In the genomic region with DNA sequence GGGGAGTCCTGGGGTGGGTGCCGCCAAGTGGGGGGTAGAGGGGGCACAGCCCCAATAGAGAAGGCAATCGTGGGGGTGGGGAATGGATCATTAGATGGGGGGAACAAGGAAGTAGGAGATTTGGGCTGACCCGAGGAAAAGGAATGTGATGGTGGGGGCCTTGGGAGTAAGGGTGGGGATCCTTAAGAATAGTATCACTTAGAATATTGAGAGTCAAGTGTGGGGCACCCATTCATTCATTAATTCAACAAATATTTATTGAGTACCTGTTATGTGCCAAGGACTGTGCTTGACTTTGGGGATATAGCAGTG, we compare ENCODE assay signal across 8 cellular contexts. TPM values are rescaled to one million over a fixed set of nuclear protein-coding genes. Genes with fewer than 3 reads are reported as not detected.
DNase-seq lines count a peak whose midpoint lies in the region; ATAC-seq and TF ChIP-seq lines count a peak whose summit lies in the region.

No MANE protein-coding gene starts in this region.

- peaks cover 45% of the 10 kb centered on the region for H3K4me1 Mint-ChIP-seq in MCF 10A (ENCODE audit: insufficient read depth, unreplicated experiment)

- H3K27ac ChIP-seq in heart right ventricle (peak overlapping the region in 7 of 10 donors; percentile 82 to 97 (median 89)), mesodermal cell (ENCODE audit: low read depth, low read length, severe bottlenecking) (no peak overlapping the region), uterus (peak overlapping the region; percentile 66 to 75)

- H3K27me3 Mint-ChIP-seq in MCF 10A (ENCODE audit: insufficient read depth, unreplicated experiment): no peaks in the 10 kb centered on the region

- CTCF ChIA-PET in MCF 10A (lab: Yijun Ruan, JAX): interaction anchor here (0.6 to 2.8 kb wide), 21 partner anchors 10 to 976 kb away, joined by 3 to 18 read pairs (median 4); no protein-coding TSS in a partner anchor

- intact Hi-C loops in heart right ventricle (cut with DNase I): loop anchor here in 4 of 10 donors (5.0 kb wide), 2 partner anchors 45 to 65 kb away; no protein-coding TSS in a partner anchor
- intact Hi-C loops in left cardiac atrium (cut with DNase I): loop anchor here (10.0 kb wide), 1 partner anchor 63 kb away; no protein-coding TSS in a partner anchor
- intact Hi-C loops in MCF 10A (cut with micrococcal nuclease): loop anchor here (2.0 kb wide), 2 partner anchors 25 to 67 kb away; no protein-coding TSS in a partner anchor
- intact Hi-C loops in uterus (cut with DNase I; ENCODE audit: low total_unique reads): no loop called here

- DNase-seq in heart right ventricle (no peak), left cardiac atrium (no peak), MCF 10A (ENCODE audit: unreplicated experiment) (no peak), uterus (no peak), HCEC 1CT (no peak)

- H3K4me3 Mint-ChIP-seq in MCF 10A (ENCODE audit: unreplicated experiment): peak overlapping the region; percentile 100

- ATAC-seq in heart right ventricle (no peak), left cardiac atrium (no peak), GM18511 (IDR thresholded peaks at IDR 0.05; ENCODE audit: unreplicated experiment) (no peak), GM19035 (IDR thresholded peaks at IDR 0.05; ENCODE audit: unreplicated experiment) (no peak)

- peak overlapping the region; percentile 92 for H3K27ac Mint-ChIP-seq in MCF 10A (ENCODE audit: low read depth, unreplicated experiment)

- POLR2A ChIA-PET in MCF 10A (lab: Yijun Ruan, JAX): interaction anchor here (0.9 to 4.1 kb wide), 7 partner anchors 20 to 67 kb away, joined by 3 to 33 read pairs (median 4); no protein-coding TSS in a partner anchor

- no peak for TF ChIP-seq CTCF in heart right ventricle (IDR thresholded peaks at IDR 0.05)
- no peak for TF ChIP-seq CTCF in MCF 10A (IDR thresholded peaks at IDR 0.05; ENCODE audit: unreplicated experiment)
- peak in 1 of 4 experiments; percentile 2 for TF ChIP-seq CTCF in uterus (IDR thresholded peaks at IDR 0.05)

- TF ChIP-seq POLR2A in uterus (IDR thresholded peaks at IDR 0.05): no peak

- no peaks in the 10 kb centered on the region for H3K27me3 ChIP-seq in heart right ventricle
- no peaks in the 10 kb centered on the region for H3K27me3 ChIP-seq in uterus

- peaks cover 0 to 4% (median 0%) of the 10 kb centered on the region in 9 donors for H3K36me3 ChIP-seq in heart right ventricle
- H3K36me3 ChIP-seq in mesodermal cell (ENCODE audit: control insufficient read depth, insufficient read depth, low read length): peaks cover 22% of the 10 kb centered on the region
- H3K36me3 ChIP-seq in uterus: no peaks in the 10 kb centered on the region

- WGBS in heart right ventricle, 2 donors: 1 to 3% methylated on average over 3 of the region's 3 CpGs
- WGBS in mesodermal cell (ENCODE audit: insufficient coverage in 2 of 2), 2 experiments: 0% methylated on average over 1 to 2 of the region's 3 CpGs

- peaks cover 34 to 58% (median 54%) of the 10 kb centered on the region in 9 donors for H3K4me1 ChIP-seq in heart right ventricle
- peaks cover 32% of the 10 kb centered on the region for H3K4me1 ChIP-seq in mesodermal cell (ENCODE audit: control insufficient read depth, insufficient read depth, low read length, poor library complexity, severe bottlenecking)
- H3K4me1 ChIP-seq in uterus: peaks cover 0 to 41% of the 10 kb centered on the region in 2 donors

- H3K36me3 Mint-ChIP-seq in MCF 10A (ENCODE audit: insufficient read depth, unreplicated experiment): peaks cover 30% of the 10 kb centered on the region

- H3K9me3 Mint-ChIP-seq in MCF 10A (ENCODE audit: unreplicated experiment): no peaks in the 10 kb centered on the region

- H3K9me3 ChIP-seq in heart right ventricle: no peaks in the 10 kb centered on the region
- H3K9me3 ChIP-seq in mesodermal cell (ENCODE audit: control insufficient read depth, low read length): no peaks in the 10 kb centered on the region
- H3K9me3 ChIP-seq in uterus: no peaks in the 10 kb centered on the region

- no TSS peak for BruUV-seq in MCF 10A (replicated peaks; lab: Mats Ljungman, UMichigan)

- H3K4me3 ChIP-seq in heart right ventricle (peak overlapping the region; percentile 70 to 100 (median 95)), mesodermal cell (ENCODE audit: extremely low read depth, insufficient read depth, low read length, poor library complexity, severe bottlenecking) (peak overlapping the region; percentile 90), uterus (peak overlapping the region; percentile 75 to 83)

RNA-seq across cellular contexts. Expression of a gene that starts 0.6 kb away (rescaled TPM):
- total RNA-seq in heart right ventricle (10 to 100 TPM; 69.9 to 89.5 (median 76.5) TPM), left cardiac atrium (10 to 100 TPM; 60.5 to 75.1 TPM), MCF 10A (2022) (75.6 and 81.5 TPM in 2 replicates), uterus (10 to 100 TPM; 26.1 to 92.3 (median 62.5) TPM)
- polyA plus RNA-seq in heart right ventricle: 10 to 100 TPM; 51.6 to 80.3 TPM
- polyA plus RNA-seq in mesodermal cell (2013, experiment 1 of 2): 82.8 TPM
- polyA plus RNA-seq in mesodermal cell (2013, experiment 2 of 2): 74.0 TPM

RNA-seq across cellular contexts. Expression of a gene that starts 50.7 kb away (rescaled TPM):
- total RNA-seq in heart right ventricle: 100 to 1,000 TPM in 1 of 10 donors, 10 to 100 TPM in 9; 22.7 to 141 (median 46.4) TPM
- polyA plus RNA-seq in heart right ventricle: 100 to 1,000 TPM in 1 of 2 donors, 10 to 100 TPM in 1; 49.3 to 204 TPM
- 10 to 100 TPM; 51.0 to 53.0 TPM for total RNA-seq in left cardiac atrium
- 0.47 TPM in 1 of 2 replicates, not detected in the other for total RNA-seq in MCF 10A (2022)
- 16.6 TPM for polyA plus RNA-seq in mesodermal cell (2013, experiment 1 of 2)
- polyA plus RNA-seq in mesodermal cell (2013, experiment 2 of 2): 14.9 TPM
- 100 to 1,000 TPM in 2 of 4 donors, 10 to 100 TPM in 2; 21.5 to 212 (median 103) TPM for total RNA-seq in uterus

Comparison
In these comparisons a context has a peak if more than half of its experiments do, and no peak if none do; other contexts are left out.
1. RNA of a gene that starts 50.7 kb away (total RNA-seq): 21.5 to 212 TPM in uterus, 51.0 to 53.0 TPM in left cardiac atrium and 22.7 to 141 TPM in heart right ventricle; 0.47 TPM in MCF 10A; every median in the first group is over 10 times any median in the second.
2. Peak in every context shown above with its lines, with median percentiles within 50 percentile points of each other: H3K4me3 ChIP-seq.